ENCODE assay signal across 1 cellular context in genomic region chr7:100891555-100891954, GRCh38.
TF ChIP-seq lines count a peak whose summit lies in the region.

No MANE protein-coding gene starts in this region.

TF ChIP-seq in endothelial cell of umbilical vein, 7 proteins besides CTCF, POLR2A, EP300 and RAD21 (continued from another document):
- TF ChIP-seq, protein P1, sequence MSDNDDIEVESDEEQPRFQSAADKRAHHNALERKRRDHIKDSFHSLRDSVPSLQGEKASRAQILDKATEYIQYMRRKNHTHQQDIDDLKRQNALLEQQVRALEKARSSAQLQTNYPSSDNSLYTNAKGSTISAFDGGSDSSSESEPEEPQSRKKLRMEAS (IDR thresholded peaks at IDR 0.05; ENCODE audit: insufficient read depth, insufficient read length): no peak
- no peak for TF ChIP-seq JUN (IDR thresholded peaks at IDR 0.05; ENCODE audit: borderline replicate concordance, insufficient read depth, insufficient read length, low read depth)
- no peak for TF ChIP-seq GATA2 (IDR thresholded peaks at IDR 0.05; ENCODE audit: insufficient read depth, insufficient read length, low read depth, low read length)
- no peak for TF ChIP-seq FOS (IDR thresholded peaks at IDR 0.05; ENCODE audit: borderline replicate concordance, insufficient read depth, low read length)
- no peak for TF ChIP-seq POLR2AphosphoS5 (IDR thresholded peaks at IDR 0.05; ENCODE audit: insufficient read depth, low read depth, low read length)
